ENCODE assay signal across 1 cellular context in genomic region chr6:29953001-29953436, GRCh38.
TF ChIP-seq lines count a peak whose summit lies in the region.

No MANE protein-coding gene starts in this region.

TF ChIP-seq in K562, 482 proteins besides CTCF, POLR2A, EP300 and RAD21 (continued from another document):
- peak; percentile 50; the same call in 1 of the 2 replicates for TF ChIP-seq ATF3 (IDR thresholded peaks at IDR 0.05)
- TF ChIP-seq ATF3 (CRISPR knock-in tag; conservative IDR thresholded peaks at IDR 0.05): no peak
- no peak for TF ChIP-seq PREB (CRISPR knock-in tag; IDR thresholded peaks at IDR 0.05)
- no peak for TF ChIP-seq SETDB1 (IDR thresholded peaks at IDR 0.05; ENCODE audit: low read length)
- TF ChIP-seq DPF2 (IDR thresholded peaks at IDR 0.05): 0 out of 2 replicates have a peak, but pooled peaks have one; percentile 19
- peak; percentile 87 for TF ChIP-seq FOSL1 (tag; conservative IDR thresholded peaks at IDR 0.05)
